Comparison of ENCODE assay signal across 8 cellular contexts in the genomic region with DNA sequence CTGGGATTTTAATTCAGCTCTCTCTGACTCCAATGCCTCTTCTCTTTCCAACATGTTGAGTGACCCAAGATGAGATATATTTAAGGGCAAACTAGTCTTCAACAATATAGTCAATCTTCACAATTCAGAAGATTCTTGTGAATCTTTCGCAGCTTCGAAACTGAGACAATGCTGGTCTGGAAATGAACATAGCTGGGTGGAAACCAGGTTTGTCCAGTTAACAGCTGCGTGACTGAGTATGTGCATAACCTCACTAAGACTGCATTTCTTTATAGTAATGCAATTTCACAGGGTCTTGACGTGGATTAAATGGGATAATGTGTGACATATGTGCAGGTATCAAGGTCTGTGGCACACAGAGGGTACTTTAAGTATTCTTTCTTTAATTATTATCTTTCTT. TPM values are rescaled to one million over a fixed set of nuclear protein-coding genes. Genes with fewer than 3 reads are reported as not detected.
"Had no signal": no experiment of that assay in that cellular context is flagged by ENCODE, and none has a peak within 500 bp of the region (broad histone marks: within the 10 kb centered on the region; RNA-seq: fewer than 3 reads in every experiment).

No MANE protein-coding gene starts in this region.

- ATAC-seq: HepG2, K562 had no signal

- H3K4me3 ChIP-seq: K562 had no signal

- DNase-seq: IMR-90, KBM-7 had no signal

- H3K27ac ChIP-seq: HL-60 had no signal

RNA-seq across cellular contexts. Expression of gene PTPRT, which starts 18.9 kb away (rescaled TPM):
- total RNA-seq: HT-29, HT1080, IMR-90, K562 had no signal
- polyA plus RNA-seq: IgD-negative memory B cell, IMR-90, K562 had no signal
